Comparison of ENCODE assay signal across 8 cellular contexts in the genomic region with DNA sequence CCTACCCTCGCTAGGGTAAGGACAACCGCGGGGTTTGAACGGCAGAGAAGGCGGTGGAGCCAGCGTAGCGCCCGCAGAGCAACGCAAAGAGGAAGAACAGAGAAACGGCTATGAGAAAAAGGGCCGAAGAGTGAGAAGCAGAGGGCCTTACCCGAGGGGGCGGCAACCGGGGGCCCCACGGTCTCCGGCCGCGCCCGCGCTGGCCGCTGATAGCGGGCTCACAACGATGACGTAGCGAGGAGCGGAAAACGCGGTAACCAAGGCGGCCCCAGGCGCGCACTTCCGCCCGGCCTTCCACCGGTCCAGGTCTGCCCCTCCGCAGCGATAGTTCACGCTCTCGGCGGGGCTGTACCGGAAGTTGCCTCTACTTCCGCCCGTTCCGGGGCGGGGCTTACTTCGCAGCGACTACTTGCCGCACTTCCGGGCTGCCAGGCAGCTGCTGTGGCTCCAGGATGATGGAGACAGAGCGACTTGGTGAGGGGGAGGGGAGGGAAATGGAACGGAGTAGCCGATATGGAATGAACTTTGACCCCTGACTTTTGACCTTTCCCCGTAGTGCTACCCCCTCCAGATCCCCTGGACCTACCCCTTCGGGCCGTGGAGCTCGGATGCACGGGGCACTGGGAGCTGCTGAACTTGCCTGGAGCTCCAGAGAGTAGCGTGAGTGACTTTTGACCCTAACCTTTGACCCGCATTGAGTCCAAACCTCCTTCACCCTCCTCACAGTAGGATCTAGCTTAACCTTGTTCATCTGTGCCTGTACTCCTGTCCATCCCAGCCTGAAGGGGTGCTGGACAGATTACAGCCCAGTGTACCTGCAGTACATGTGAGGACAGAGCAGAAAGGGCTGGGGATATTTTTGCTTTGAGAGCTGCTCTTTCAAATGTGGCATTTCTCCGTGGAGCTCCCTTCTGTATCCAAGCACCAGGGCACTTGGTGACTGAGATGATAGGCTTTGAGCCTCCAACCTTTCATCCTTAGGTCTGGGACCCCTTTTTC. TPM values are rescaled to one million over a fixed set of nuclear protein-coding genes. Genes with fewer than 3 reads are reported as not detected.
DNase-seq lines count a peak whose midpoint lies in the region; ATAC-seq and TF ChIP-seq lines count a peak whose summit lies in the region.

TSS of gene NELFE (minus strand) at position 231 of the 999 bp plus-strand sequence. CDS start 525 bp downstream, outside the sequence.
TSS of gene SKIC2 (plus strand) at position 435 of the 999 bp plus-strand sequence. CDS start at position 453, 18 bp downstream.

- H3K27me3 Mint-ChIP-seq in dendritic cell treated with granulocyte-macrophage colony-stimulating factor and Interleukin-4, amounts not matched to agents 40 ng/mL and 50 ng/mL, for 4 days, result no peaks in the 10 kb centered on the region

- H3K27me3 ChIP-seq in left lung, result no peaks in the 10 kb centered on the region

- peaks cover 94% of the 10 kb centered on the region for H3K36me3 Mint-ChIP-seq in dendritic cell treated with granulocyte-macrophage colony-stimulating factor and Interleukin-4, amounts not matched to agents 40 ng/mL and 50 ng/mL, for 4 days (ENCODE audit: low read depth)

- H3K4me3 ChIP-seq in left lung, result peak within 1 kb of the TSS; percentile 66 to 97

- peak; percentile 80 to 99 (median 95) for DNase-seq in C1 segment of cervical spinal cord (lab: John Stamatoyannopoulos, UW)
- peak; percentile 97 for DNase-seq in NCI-H748 treated with DMSO at 0.1 percent for 48 hours (lab: John Stamatoyannopoulos, UW)
- peak; percentile 95 to 98 for DNase-seq in activated CD4-positive, alpha-beta T cell treated with anti-CD3 and anti-CD28 coated beads, Interleukin-2, amount 50 U/mL, for 24 hours (ENCODE audit: low read depth in 1 of 2, low spot score in 1 of 2)
- DNase-seq in left lung, result peak; percentile 99
- DNase-seq in stimulated activated CD4-positive, alpha-beta T cell treated with anti-CD3 and anti-CD28 coated beads, Interleukin-2, amount 100 ng/mL, for 48 hours, result peak; percentile 97 to 98

- ATAC-seq in GM19372 (IDR thresholded peaks at IDR 0.05; ENCODE audit: low read depth, unreplicated experiment) (peak; percentile 99), HG03558 (IDR thresholded peaks at IDR 0.05; ENCODE audit: extremely low read depth, unreplicated experiment) (peak; percentile 89), left lung (peak; percentile 100)

- peak in 1 of 2 donors; percentile 13 for TF ChIP-seq CTCF in left lung (IDR thresholded peaks at IDR 0.05)

- H3K27ac ChIP-seq in left lung, result peak within 1 kb of the TSS; percentile 82 to 85

- H3K27ac Mint-ChIP-seq in dendritic cell treated with granulocyte-macrophage colony-stimulating factor and Interleukin-4, amounts not matched to agents 40 ng/mL and 50 ng/mL, for 4 days, result peak within 1 kb of the TSS; percentile 92

- H3K9me3 ChIP-seq in left lung, result no peaks in the 10 kb centered on the region

- H3K36me3 ChIP-seq in left lung, result peaks cover 0 to 71% of the 10 kb centered on the region in 2 donors

- intact Hi-C loops in dendritic cell treated with granulocyte-macrophage colony-stimulating factor and Interleukin-4, amounts not matched to agents 40 ng/mL and 50 ng/mL, for 4 days (cut with micrococcal nuclease), result loop anchor here (1.0 to 5.0 kb wide), 2 partner anchors 13 to 62 kb away; partner anchors contain the start of genes DXO and EHMT2
- intact Hi-C loops in left lung (cut with DNase I), result loop anchor here in 1 of 2 donors (10.0 kb wide), 1 partner anchor 284 kb away; no protein-coding TSS in a partner anchor

- H3K9me3 Mint-ChIP-seq in dendritic cell treated with granulocyte-macrophage colony-stimulating factor and Interleukin-4, amounts not matched to agents 40 ng/mL and 50 ng/mL, for 4 days, result no peaks in the 10 kb centered on the region

- H3K4me1 Mint-ChIP-seq in dendritic cell treated with granulocyte-macrophage colony-stimulating factor and Interleukin-4, amounts not matched to agents 40 ng/mL and 50 ng/mL, for 4 days (ENCODE audit: low read depth), result peaks cover 49% of the 10 kb centered on the region

- peaks cover 13 to 32% of the 10 kb centered on the region in 2 donors for H3K4me1 ChIP-seq in left lung

- H3K4me3 Mint-ChIP-seq in dendritic cell treated with granulocyte-macrophage colony-stimulating factor and Interleukin-4, amounts not matched to agents 40 ng/mL and 50 ng/mL, for 4 days, result peak within 1 kb of the TSS; percentile 90

RNA-seq across cellular contexts. Expression of gene NELFE, which starts in this region (rescaled TPM):
- 10 to 100 TPM; 42.9 to 56.2 TPM for total RNA-seq in left lung

RNA-seq across cellular contexts. Expression of gene SKIC2, which starts in this region (rescaled TPM):
- total RNA-seq in left lung, result 10 to 100 TPM; 65.4 to 67.9 TPM

Comparison
In these comparisons a context has a peak if more than half of its experiments do, and no peak if none do; other contexts are left out.
1. Peak in every context shown above with its lines: DNase-seq, ATAC-seq, H3K4me3 ChIP-seq and H3K27ac ChIP-seq.